ENCODE assay signal across 22 cellular contexts in the genomic region with DNA sequence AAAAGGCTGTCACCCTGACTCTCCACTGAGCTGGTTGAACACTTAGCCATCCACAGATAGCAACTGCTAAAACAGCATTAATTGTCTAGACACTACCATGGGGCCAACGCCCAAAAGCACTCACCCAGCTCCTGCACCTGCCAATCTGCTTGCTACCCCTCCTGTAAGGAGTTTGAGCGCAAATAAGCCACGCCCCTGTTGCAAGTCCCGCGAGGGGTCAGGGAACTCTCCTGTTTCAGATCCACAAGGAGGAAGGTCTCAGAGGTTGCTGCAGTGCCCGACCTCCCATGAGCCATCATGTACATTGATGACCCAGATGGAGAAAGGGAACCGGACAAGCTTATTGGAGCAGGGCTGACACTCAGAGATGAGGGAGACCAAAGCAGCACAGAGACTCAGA.
"Had no signal": no experiment of that assay in that cellular context is flagged by ENCODE, and none has a peak within 500 bp of the region (broad histone marks: within the 10 kb centered on the region; RNA-seq: fewer than 3 reads in every experiment).

No MANE protein-coding gene starts in this region.

- H3K9me3 ChIP-seq: adrenal gland, breast epithelium, lower lobe of right lung, prostate gland had no signal

- H3K27me3 ChIP-seq: adrenal gland, breast epithelium, tibial artery had no signal

- H3K36me3 Mint-ChIP-seq: activated CD8-positive, alpha-beta memory T cell treated with anti-CD3 and anti-CD28 coated beads, Interleukin-2, amount 10 ng/mL, durations not matched to agents 7 days and 5 days had no signal

- H3K4me3 Mint-ChIP-seq: activated CD4-positive, alpha-beta T cell treated with anti-CD3 and anti-CD28 coated beads, Interleukin-2, amount 10 ng/mL, durations not matched to agents 7 days and 5 days; activated CD8-positive, alpha-beta memory T cell treated with anti-CD3 and anti-CD28 coated beads, Interleukin-2, amount 10 ng/mL, durations not matched to agents 7 days and 5 days; activated CD8-positive, alpha-beta T cell treated with anti-CD3 and anti-CD28 coated beads for 36 hours; activated naive CD8-positive, alpha-beta T cell; central memory CD8-positive, alpha-beta T cell had no signal

- H3K4me1 ChIP-seq: breast epithelium, prostate gland had no signal

- H3K27me3 Mint-ChIP-seq: activated naive CD8-positive, alpha-beta T cell; naive B cell had no signal

- DNase-seq: activated CD4-positive, alpha-beta T cell treated with anti-CD3 and anti-CD28 coated beads, Interleukin-2, amount 10 ng/mL, durations not matched to agents 7 days and 5 days; activated CD4-positive, CD25-positive, alpha-beta regulatory T cell treated with anti-CD3 and anti-CD28 coated beads, Interleukin-2, amount 50 U/mL, for 72 hours; activated CD8-positive, alpha-beta memory T cell treated with anti-CD3 and anti-CD28 coated beads, Interleukin-2, amount 10 ng/mL, durations not matched to agents 7 days and 5 days; activated CD8-positive, alpha-beta T cell treated with anti-CD3 and anti-CD28 coated beads for 36 hours; activated naive CD4-positive, alpha-beta T cell; activated T-cell treated with anti-CD3 and anti-CD28 coated beads, Interleukin-2, amount 50 U/mL, for 1 hour; lower lobe of right lung; mesendoderm; naive B cell; stimulated activated CD4-positive, alpha-beta T cell treated with anti-CD3 and anti-CD28 coated beads, Interleukin-4, amount 100 ng/mL, for 24 hours; stimulated activated naive CD8-positive, alpha-beta T cell treated with anti-CD3 and anti-CD28 coated beads, Interleukin-15, Interleukin-2, amounts not matched to agents 100 U/mL and 50 U/mL, for 24 hours; substantia nigra; SW 1271; WERI-Rb-1 had no signal

- H3K9me3 Mint-ChIP-seq: activated CD8-positive, alpha-beta T cell treated with anti-CD3 and anti-CD28 coated beads for 36 hours; central memory CD8-positive, alpha-beta T cell had no signal

- ATAC-seq: activated CD8-positive, alpha-beta memory T cell treated with anti-CD3 and anti-CD28 coated beads, Interleukin-2, amount 10 ng/mL, durations not matched to agents 7 days and 5 days; activated CD8-positive, alpha-beta T cell treated with anti-CD3 and anti-CD28 coated beads for 36 hours; left lobe of liver; lower lobe of right lung; stimulated activated naive CD8-positive, alpha-beta T cell treated with anti-CD3 and anti-CD28 coated beads, Interleukin-15, Interleukin-2, amounts not matched to agents 100 U/mL and 50 U/mL, for 24 hours had no signal

- H3K27ac Mint-ChIP-seq: activated CD4-positive, alpha-beta T cell treated with anti-CD3 and anti-CD28 coated beads, Interleukin-2, amount 10 ng/mL, durations not matched to agents 7 days and 5 days; activated CD8-positive, alpha-beta memory T cell treated with anti-CD3 and anti-CD28 coated beads, Interleukin-2, amount 10 ng/mL, durations not matched to agents 7 days and 5 days; activated CD8-positive, alpha-beta T cell treated with anti-CD3 and anti-CD28 coated beads for 36 hours; activated naive CD8-positive, alpha-beta T cell had no signal

- H3K27ac ChIP-seq: breast epithelium, coronary artery, lower lobe of right lung, tibial artery, WERI-Rb-1 had no signal

- H3K4me3 ChIP-seq: adrenal gland, breast epithelium, coronary artery, lower lobe of right lung, prostate gland, tibial artery had no signal

- H3K36me3 ChIP-seq: adrenal gland, breast epithelium, lower lobe of right lung, prostate gland, tibial artery had no signal
